ENCODE assay signal across 2 cellular contexts in the genomic region with DNA sequence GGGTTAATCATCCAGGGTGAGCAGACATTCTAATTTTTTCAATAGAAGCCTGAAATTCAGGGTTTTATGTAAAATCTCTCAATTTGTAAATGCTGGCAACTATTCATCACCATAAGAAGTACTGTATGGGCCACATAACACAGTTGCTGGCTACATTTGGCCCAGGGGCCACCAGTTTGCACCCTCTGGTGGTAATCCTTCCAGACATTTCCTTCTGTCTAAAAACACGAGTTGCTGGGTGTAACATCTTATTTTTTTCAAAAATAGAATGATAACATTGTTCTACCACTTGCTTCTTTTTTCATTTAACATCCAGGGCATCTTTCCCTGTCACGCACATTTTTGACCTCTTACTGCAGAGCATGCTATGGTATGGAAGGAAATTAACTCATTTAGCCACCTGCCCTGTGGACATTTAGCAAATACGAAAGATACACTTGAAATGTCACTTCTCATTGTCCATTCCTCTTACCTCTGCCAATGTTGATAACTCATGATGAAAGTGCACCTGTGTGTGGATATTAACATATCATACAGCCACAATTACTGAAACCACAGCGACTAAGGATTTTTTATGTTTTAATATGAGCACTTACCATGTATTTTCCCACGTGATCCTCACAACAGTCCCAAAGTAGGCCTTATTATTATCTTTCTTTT.
TF ChIP-seq lines count a peak whose summit lies in the region.

No MANE protein-coding gene starts in this region.

TF ChIP-seq in SK-N-SH, 30 proteins besides CTCF, POLR2A, EP300 and RAD21 (continued from another document):
- no peak for TF ChIP-seq PBX3 (IDR thresholded peaks at IDR 0.05)

TF ChIP-seq in SK-N-SH treated with all-trans-retinoic acid at 6 μM for 48 hours, 23 proteins besides CTCF, POLR2A, EP300 and RAD21 (continued from another document):
- TF ChIP-seq POU6F1 (CRISPR knock-in tag; IDR thresholded peaks at IDR 0.05; ENCODE audit: borderline replicate concordance, low read depth) (no peak), ZNF8 (CRISPR knock-in tag; IDR thresholded peaks at IDR 0.05) (no peak), GLIS3 (CRISPR knock-in tag; IDR thresholded peaks at IDR 0.05) (no peak), ESRRG (CRISPR knock-in tag; IDR thresholded peaks at IDR 0.05) (no peak), TSHZ2 (CRISPR knock-in tag; IDR thresholded peaks at IDR 0.05) (no peak), PPARA (CRISPR knock-in tag; IDR thresholded peaks at IDR 0.05; ENCODE audit: borderline replicate concordance) (no peak), ZFP30 (CRISPR knock-in tag; IDR thresholded peaks at IDR 0.05) (no peak), ZNF70 (CRISPR knock-in tag; IDR thresholded peaks at IDR 0.05) (no peak), TCF4 (CRISPR knock-in tag; IDR thresholded peaks at IDR 0.05; ENCODE audit: borderline replicate concordance) (no peak), ZFP3 (CRISPR knock-in tag; IDR thresholded peaks at IDR 0.05) (no peak), ARNTL (CRISPR knock-in tag; IDR thresholded peaks at IDR 0.05; ENCODE audit: borderline replicate concordance, low read depth) (no peak), ISL1 (CRISPR knock-in tag; IDR thresholded peaks at IDR 0.05) (no peak)
TF ChIP-seq in SK-N-SH treated with all-trans-retinoic acid at 6 μM for 48 hours: peak in this region for 0.
